1 cellular context compared by ENCODE assay signal in the genomic region with DNA sequence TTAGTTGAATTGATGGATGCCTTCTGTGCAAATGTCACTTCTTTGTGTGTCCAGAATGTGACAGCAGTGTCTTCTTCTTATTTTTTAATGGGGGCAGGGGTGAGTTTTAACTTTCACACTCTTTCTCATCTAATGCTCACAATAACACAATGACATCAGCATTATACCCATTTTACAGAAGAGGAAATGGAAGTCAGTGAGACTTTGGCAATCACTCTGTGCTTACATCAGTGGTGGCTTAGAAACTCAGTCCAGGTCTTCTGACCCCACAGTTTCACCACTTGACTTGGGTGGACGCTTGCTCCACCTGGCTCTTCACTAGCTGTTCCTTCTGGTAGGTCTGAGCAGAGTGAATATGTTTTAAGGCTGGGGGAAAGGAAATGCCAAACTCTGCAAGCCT.
TF ChIP-seq lines count a peak whose summit lies in the region.

No MANE protein-coding gene starts in this region.

TF ChIP-seq in GM12878, 131 proteins besides CTCF, POLR2A, EP300 and RAD21 (continued from another document):
- TF ChIP-seq, protein P1, sequence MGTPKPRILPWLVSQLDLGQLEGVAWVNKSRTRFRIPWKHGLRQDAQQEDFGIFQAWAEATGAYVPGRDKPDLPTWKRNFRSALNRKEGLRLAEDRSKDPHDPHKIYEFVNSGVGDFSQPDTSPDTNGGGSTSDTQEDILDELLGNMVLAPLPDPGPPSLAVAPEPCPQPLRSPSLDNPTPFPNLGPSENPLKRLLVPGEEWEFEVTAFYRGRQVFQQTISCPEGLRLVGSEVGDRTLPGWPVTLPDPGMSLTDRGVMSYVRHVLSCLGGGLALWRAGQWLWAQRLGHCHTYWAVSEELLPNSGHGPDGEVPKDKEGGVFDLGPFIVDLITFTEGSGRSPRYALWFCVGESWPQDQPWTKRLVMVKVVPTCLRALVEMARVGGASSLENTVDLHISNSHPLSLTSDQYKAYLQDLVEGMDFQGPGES (IDR thresholded peaks at IDR 0.05): no peak
- TF ChIP-seq RELA (IDR thresholded peaks at IDR 0.05; ENCODE audit: borderline replicate concordance, partially characterized antibody) (no peak), BHLHE40 (IDR thresholded peaks at IDR 0.05; ENCODE audit: borderline replicate concordance in 1 of 2, low read depth in 2 of 2, low read length in 1 of 2) (no peak), EGR1 (IDR thresholded peaks at IDR 0.05; ENCODE audit: borderline replicate concordance in 1 of 2, low read depth in 2 of 2, low read length in 2 of 2) (no peak), ZNF274 (IDR thresholded peaks at IDR 0.05; ENCODE audit: insufficient read depth, insufficient read length) (no peak), BCL11A (IDR thresholded peaks at IDR 0.05; ENCODE audit: low read depth, low read length) (no peak), KDM1A (IDR thresholded peaks at IDR 0.05; ENCODE audit: borderline replicate concordance) (no peak), ZNF217 (IDR thresholded peaks at IDR 0.05) (no peak), EZH2 (IDR thresholded peaks at IDR 0.05; ENCODE audit: borderline replicate concordance, control insufficient read depth, low read depth, low read length) (no peak), SMAD1 (IDR thresholded peaks at IDR 0.05; ENCODE audit: low read depth, partially characterized antibody) (no peak), ETV6 (conservative IDR thresholded peaks at IDR 0.05 in 1 of 2, IDR thresholded peaks at IDR 0.05 in 1 of 2; ENCODE audit: borderline replicate concordance in 1 of 2, low read depth in 1 of 2) (no peak)
- TF ChIP-seq, protein P2, sequence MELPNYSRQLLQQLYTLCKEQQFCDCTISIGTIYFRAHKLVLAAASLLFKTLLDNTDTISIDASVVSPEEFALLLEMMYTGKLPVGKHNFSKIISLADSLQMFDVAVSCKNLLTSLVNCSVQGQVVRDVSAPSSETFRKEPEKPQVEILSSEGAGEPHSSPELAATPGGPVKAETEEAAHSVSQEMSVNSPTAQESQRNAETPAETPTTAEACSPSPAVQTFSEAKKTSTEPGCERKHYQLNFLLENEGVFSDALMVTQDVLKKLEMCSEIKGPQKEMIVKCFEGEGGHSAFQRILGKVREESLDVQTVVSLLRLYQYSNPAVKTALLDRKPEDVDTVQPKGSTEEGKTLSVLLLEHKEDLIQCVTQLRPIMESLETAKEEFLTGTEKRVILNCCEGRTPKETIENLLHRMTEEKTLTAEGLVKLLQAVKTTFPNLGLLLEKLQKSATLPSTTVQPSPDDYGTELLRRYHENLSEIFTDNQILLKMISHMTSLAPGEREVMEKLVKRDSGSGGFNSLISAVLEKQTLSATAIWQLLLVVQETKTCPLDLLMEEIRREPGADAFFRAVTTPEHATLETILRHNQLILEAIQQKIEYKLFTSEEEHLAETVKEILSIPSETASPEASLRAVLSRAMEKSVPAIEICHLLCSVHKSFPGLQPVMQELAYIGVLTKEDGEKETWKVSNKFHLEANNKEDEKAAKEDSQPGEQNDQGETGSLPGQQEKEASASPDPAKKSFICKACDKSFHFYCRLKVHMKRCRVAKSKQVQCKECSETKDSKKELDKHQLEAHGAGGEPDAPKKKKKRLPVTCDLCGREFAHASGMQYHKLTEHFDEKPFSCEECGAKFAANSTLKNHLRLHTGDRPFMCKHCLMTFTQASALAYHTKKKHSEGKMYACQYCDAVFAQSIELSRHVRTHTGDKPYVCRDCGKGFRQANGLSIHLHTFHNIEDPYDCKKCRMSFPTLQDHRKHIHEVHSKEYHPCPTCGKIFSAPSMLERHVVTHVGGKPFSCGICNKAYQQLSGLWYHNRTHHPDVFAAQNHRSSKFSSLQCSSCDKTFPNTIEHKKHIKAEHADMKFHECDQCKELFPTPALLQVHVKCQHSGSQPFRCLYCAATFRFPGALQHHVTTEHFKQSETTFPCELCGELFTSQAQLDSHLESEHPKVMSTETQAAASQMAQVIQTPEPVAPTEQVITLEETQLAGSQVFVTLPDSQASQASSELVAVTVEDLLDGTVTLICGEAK (IDR thresholded peaks at IDR 0.05; ENCODE audit: borderline replicate concordance): no peak
- TF ChIP-seq, protein P3, sequence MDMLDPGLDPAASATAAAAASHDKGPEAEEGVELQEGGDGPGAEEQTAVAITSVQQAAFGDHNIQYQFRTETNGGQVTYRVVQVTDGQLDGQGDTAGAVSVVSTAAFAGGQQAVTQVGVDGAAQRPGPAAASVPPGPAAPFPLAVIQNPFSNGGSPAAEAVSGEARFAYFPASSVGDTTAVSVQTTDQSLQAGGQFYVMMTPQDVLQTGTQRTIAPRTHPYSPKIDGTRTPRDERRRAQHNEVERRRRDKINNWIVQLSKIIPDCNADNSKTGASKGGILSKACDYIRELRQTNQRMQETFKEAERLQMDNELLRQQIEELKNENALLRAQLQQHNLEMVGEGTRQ (IDR thresholded peaks at IDR 0.05; ENCODE audit: borderline replicate concordance, low read depth, low read length): no peak
TF ChIP-seq in GM12878: peak in this region for 0.
